ENCODE assay signal across 11 cellular contexts in the genomic region with DNA sequence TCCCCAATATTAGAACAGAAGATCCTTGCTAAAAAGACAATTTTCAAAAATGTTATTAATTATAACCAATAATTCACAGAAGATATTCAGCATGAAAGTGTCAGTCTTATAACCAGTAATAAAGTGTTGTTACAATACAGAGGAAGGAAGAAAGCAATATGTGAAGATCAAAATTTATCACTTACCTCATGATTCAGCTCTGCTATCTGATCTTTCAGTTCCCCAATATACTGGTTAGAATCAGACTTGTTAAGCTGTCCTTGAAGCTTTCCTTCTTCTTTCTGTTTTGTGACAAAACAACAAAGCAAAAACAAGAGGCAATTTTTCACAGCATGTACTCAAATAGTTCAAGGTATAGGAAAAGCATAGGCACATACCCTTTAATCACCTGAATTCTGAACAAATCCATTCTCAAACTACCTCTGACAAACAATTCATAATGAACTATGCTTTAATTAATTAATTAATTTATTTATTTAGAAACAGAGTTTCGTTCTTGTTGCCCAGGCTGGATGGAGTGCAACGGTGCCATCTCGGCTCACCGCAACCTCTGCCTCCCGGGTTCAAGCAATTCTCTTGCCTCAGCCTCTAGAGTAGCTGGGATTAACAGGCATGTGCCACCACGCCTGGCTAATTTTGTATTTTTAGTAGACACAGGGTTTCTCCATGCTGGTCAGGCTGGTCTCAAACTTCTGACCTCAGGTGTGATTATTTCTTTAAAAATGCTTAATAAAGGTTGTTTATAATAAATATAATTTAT.
DNase-seq lines count a peak whose midpoint lies in the region; ATAC-seq, FAIRE-seq and TF ChIP-seq lines count a peak whose summit lies in the region.
"Had no signal": no experiment of that assay in that cellular context is flagged by ENCODE, and none has a peak within 500 bp of the region (broad histone marks: within the 10 kb centered on the region; RNA-seq: fewer than 3 reads in every experiment).

No MANE protein-coding gene starts in this region.

- CTCF ChIA-PET in GM10248 (lab: Yijun Ruan, JAX): interaction anchor here (1.0 to 1.6 kb wide), 2 partner anchors 9 to 10 kb away, joined by 4 to 6 read pairs; no protein-coding TSS in a partner anchor

- FAIRE-seq in GM19239 (lab: Jason Lieb, UNC): peak; percentile 91
- FAIRE-seq: H1 had no signal

- ATAC-seq in HG02870 (IDR thresholded peaks at IDR 0.05; ENCODE audit: unreplicated experiment) (peak; percentile 97), SK-N-SH treated with all-trans-retinoic acid at 6 μM for 48 hours (no peak)

- DNase-seq in GM10248 (ENCODE audit: extremely low spot score) (peak; percentile 75), GM19239 (ENCODE audit: insufficient read length, low spot score) (peak; percentile 36), MV-4-11 (lab: John Stamatoyannopoulos, UW) (peak; percentile 89), D341Med (ENCODE audit: low spot score) (no peak), NCI-H2171 treated with DMSO at 0.1 percent for 48 hours (lab: John Stamatoyannopoulos, UW) (no peak), HuH-7 (ENCODE audit: low spot score) (no peak)
- DNase-seq: CD4-positive, CD25-positive, alpha-beta regulatory T cell; NCI-H1048 had no signal

- TF ChIP-seq CTCF in GM10248 (IDR thresholded peaks at IDR 0.05; ENCODE audit: control extremely low read depth, extremely low read depth, low read depth, missing control alignments): no peak

- POLR2A ChIA-PET in GM10248 (lab: Yijun Ruan, JAX): no interaction called here

TF ChIP-seq in SK-N-SH treated with all-trans-retinoic acid at 6 μM for 48 hours, 23 proteins besides CTCF, POLR2A, EP300 and RAD21:
- TF ChIP-seq ESRRG (CRISPR knock-in tag; IDR thresholded peaks at IDR 0.05): no peak
- TF ChIP-seq GLIS3 (CRISPR knock-in tag; IDR thresholded peaks at IDR 0.05): no peak

Comparison
In these comparisons a context has a peak if more than half of its experiments do, and no peak if none do; other contexts are left out.
1. DNase-seq: peak in GM10248 (single experiment), GM19239 (single experiment) and MV-4-11 (single experiment); none in D341Med (single experiment), NCI-H2171 treated with DMSO at 0.1 percent for 48 hours (single experiment) and HuH-7 (single experiment).